Comparison of ENCODE assay signal across 8 cellular contexts in genomic region chr11:33161120-33162005, GRCh38. TPM values are rescaled to one million over a fixed set of nuclear protein-coding genes. Genes with fewer than 3 reads are reported as not detected.
DNase-seq lines count a peak whose midpoint lies in the region; ATAC-seq and TF ChIP-seq lines count a peak whose summit lies in the region.

Gene CSTF3 (minus strand): TSS chr11:33161480. CDS start chr11:33161325, 155 bp downstream.

- intact Hi-C loops in breast epithelium (cut with DNase I; ENCODE audit: low total_unique reads): loop anchor here (10.0 kb wide), 1 partner anchor 163 kb away; no protein-coding TSS in a partner anchor

- DNase-seq in AG04449 (ENCODE audit: low read depth, low spot score) (peak; percentile 80), NCI-H2196 treated with DMSO at 0.1 percent for 48 hours (lab: John Stamatoyannopoulos, UW; ENCODE audit: unreplicated experiment) (peak; percentile 98), breast epithelium (ENCODE audit: low spot score in 2 of 2) (peak; percentile 99 to 100)

- POLR2A ChIA-PET in AG04449 (lab: Yijun Ruan, JAX): interaction anchor here (0.6 to 0.9 kb wide), 4 partner anchors 30 to 529 kb away, joined by 3 read pairs; no protein-coding TSS in a partner anchor

- peak within 1 kb of the TSS; percentile 82 for H3K4me2 ChIP-seq in skeletal muscle satellite cell (ENCODE audit: low read length)

- H3K9me3 ChIP-seq in breast epithelium (no peaks in the 10 kb centered on the region), iPS-18a (ENCODE audit: control insufficient read depth, low read depth, low read length) (no peaks in the 10 kb centered on the region), skeletal muscle satellite cell (replicated peaks; ENCODE audit: low read length) (no peaks in the 10 kb centered on the region)

- H3K4me3 ChIP-seq in AG04449 (ENCODE audit: low read depth, low read length) (peak within 1 kb of the TSS; percentile 96), breast epithelium (peak within 1 kb of the TSS; percentile 76 to 81 (median 78)), iPS-18a (ENCODE audit: low read length) (peak within 1 kb of the TSS; percentile 98), skeletal muscle satellite cell (ENCODE audit: low read length) (peak within 1 kb of the TSS; percentile 89)

- H3K9ac ChIP-seq in iPS-18a (ENCODE audit: low read length): peak within 1 kb of the TSS; percentile 99
- H3K9ac ChIP-seq in skeletal muscle satellite cell (ENCODE audit: low read depth, low read length): peak within 1 kb of the TSS; percentile 96

- no peaks in the 10 kb centered on the region for H3K27me3 ChIP-seq in breast epithelium
- no peaks in the 10 kb centered on the region for H3K27me3 ChIP-seq in iPS-18a (ENCODE audit: control insufficient read depth, insufficient read depth, low read length)
- no peaks in the 10 kb centered on the region for H3K27me3 ChIP-seq in skeletal muscle satellite cell (ENCODE audit: control insufficient read depth, insufficient read depth, low read length)

- TF ChIP-seq CTCF in AG04449 (IDR thresholded peaks at IDR 0.05; ENCODE audit: insufficient read depth, low read length, missing control alignments): peak; percentile 50
- TF ChIP-seq CTCF in VCaP (conservative IDR thresholded peaks at IDR 0.05): peak; percentile 10; the same call in 1 of the 2 replicates
- peak; percentile 42 to 96 (median 84) for TF ChIP-seq CTCF in breast epithelium (IDR thresholded peaks at IDR 0.05)

- CTCF ChIA-PET in AG04449 (lab: Yijun Ruan, JAX): interaction anchor here (0.7 to 3.9 kb wide), 11 partner anchors 9 to 527 kb away, joined by 3 to 20 read pairs (median 3); no protein-coding TSS in a partner anchor

- H3K36me3 ChIP-seq in breast epithelium (no peaks in the 10 kb centered on the region), iPS-18a (ENCODE audit: control insufficient read depth, low read depth, low read length) (peaks cover 2% of the 10 kb centered on the region), skeletal muscle satellite cell (ENCODE audit: insufficient read depth, low read length) (no peaks in the 10 kb centered on the region)

- peak; percentile 62 for TF ChIP-seq POLR2A in breast epithelium (IDR thresholded peaks at IDR 0.05)

- H3K4me1 ChIP-seq in breast epithelium (no peaks in the 10 kb centered on the region), iPS-18a (ENCODE audit: control insufficient read depth, low read depth, low read length) (peaks cover 21% of the 10 kb centered on the region), skeletal muscle satellite cell (ENCODE audit: control insufficient read depth, insufficient read depth, low read length) (peaks cover 26% of the 10 kb centered on the region)

- peak; percentile 83 for ATAC-seq in GM18870 (IDR thresholded peaks at IDR 0.05; ENCODE audit: unreplicated experiment)
- ATAC-seq in HG03135 (IDR thresholded peaks at IDR 0.05; ENCODE audit: unreplicated experiment): peak; percentile 93

- H3K27ac ChIP-seq in VCaP (peak within 1 kb of the TSS; percentile 86), breast epithelium (peak within 1 kb of the TSS; percentile 72 to 88), iPS-18a (ENCODE audit: low read length) (peak within 1 kb of the TSS; percentile 95)

RNA-seq across cellular contexts. Expression of gene CSTF3, which starts in this region (rescaled TPM):
- 10 to 100 TPM in 2 of 3 donors, 1 to 10 TPM in 1; 9.0 to 33.4 (median 15.7) TPM for total RNA-seq in breast epithelium
- 25.1 and 32.2 TPM in 2 replicates for total RNA-seq in skeletal muscle satellite cell (2012; rRNA removed)

Comparison
In these comparisons a context has a peak if more than half of its experiments do, and no peak if none do; other contexts are left out.
1. Peak in every context shown above with its lines: DNase-seq, ATAC-seq, H3K4me3 ChIP-seq and H3K27ac ChIP-seq.
2. CTCF ChIP-seq: peak in every context shown above with its lines; median percentile 84 in breast epithelium; 50 in AG04449; 10 in VCaP.